In genomic region chr2:155223781-155224406, GRCh38 we compare ENCODE assay signal across 9 cellular contexts.
DNase-seq lines count a peak whose midpoint lies in the region; ATAC-seq, FAIRE-seq and TF ChIP-seq lines count a peak whose summit lies in the region.
"Had no signal": no experiment of that assay in that cellular context is flagged by ENCODE, and none has a peak within 500 bp of the region (broad histone marks: within the 10 kb centered on the region; RNA-seq: fewer than 3 reads in every experiment).

No MANE protein-coding gene starts in this region.

- CTCF ChIA-PET in H1 (lab: Charles Lee; ENCODE audit: partially characterized antibody), result interaction anchor here (0.9 to 1.5 kb wide), 4 partner anchors 39 to 822 kb away, joined by 3 to 4 read pairs (median 4); no protein-coding TSS in a partner anchor

- H3K79me2 ChIP-seq in H1 (ENCODE audit: control insufficient read depth in 1 of 2, insufficient read depth in 2 of 2, low read length in 2 of 2), result no peaks in the 10 kb centered on the region

- H2AK5ac ChIP-seq in H1 (ENCODE audit: low read depth, low read length), result no peak overlapping the region

- H3K23ac ChIP-seq in H1 (ENCODE audit: insufficient read length), result no peak overlapping the region

- TF ChIP-seq RAD21 in H1 (IDR thresholded peaks at IDR 0.05 in 1 of 2, conservative IDR thresholded peaks at IDR 0.05 in 1 of 2; ENCODE audit: low read depth in 2 of 2, low read length in 2 of 2), result peak in 1 of 2 experiments; percentile 63; a peak in 3 of 4 replicates

- no peak overlapping the region for H3K56ac ChIP-seq in H1 (replicated peaks; ENCODE audit: insufficient read length, low read depth, low read length)

- no peak overlapping the region for H3K9ac ChIP-seq in H1 (replicated peaks in 1 of 4; ENCODE audit: extremely low read depth in 1 of 4, low read depth in 3 of 4, low read length in 3 of 4)

- no peak for TF ChIP-seq POLR2A in H1 (IDR thresholded peaks at IDR 0.05; ENCODE audit: control extremely low read depth in 1 of 2, low read depth in 2 of 2, low read length in 2 of 2)

- TF ChIP-seq EP300 in H1 (IDR thresholded peaks at IDR 0.05; ENCODE audit: borderline replicate concordance in 1 of 2, low read depth in 2 of 2, low read length in 2 of 2), result no peak

- no peaks in the 10 kb centered on the region for H3K23me2 ChIP-seq in H1 (ENCODE audit: low read depth, low read length)

- no peak overlapping the region for H2BK5ac ChIP-seq in H1 (ENCODE audit: low read depth, low read length)

- no peak overlapping the region for H4K91ac ChIP-seq in H1 (replicated peaks; ENCODE audit: insufficient read length, low read length)

- H2AFZ ChIP-seq in H1 (ENCODE audit: low read length), result no peak overlapping the region

- H3K4me2 ChIP-seq in H1 (ENCODE audit: insufficient read depth in 1 of 2, low read depth in 2 of 2, low read length in 2 of 2), result no peak overlapping the region

- H3K14ac ChIP-seq in H1 (ENCODE audit: insufficient read length), result no peak overlapping the region

- no peaks in the 10 kb centered on the region for H4K20me1 ChIP-seq in H1 (replicated peaks in 1 of 2; ENCODE audit: control insufficient read depth in 1 of 2, insufficient read depth in 2 of 2, low read length in 2 of 2)

- H3K79me1 ChIP-seq in H1 (ENCODE audit: low read depth, low read length), result no peaks in the 10 kb centered on the region

- no peak overlapping the region for H2BK12ac ChIP-seq in H1 (ENCODE audit: low read depth, low read length)

- H4K8ac ChIP-seq in H1 (ENCODE audit: extremely low read depth, insufficient read depth, low read length), result no peak overlapping the region

- no peak overlapping the region for H3K18ac ChIP-seq in H1 (ENCODE audit: extremely low read depth, low read length)

- no peak overlapping the region for H3K27ac ChIP-seq in H1 (ENCODE audit: low read depth, low read length)
- H3K27ac ChIP-seq: HL-60 had no signal

- no peak overlapping the region for H3K4me3 ChIP-seq in H1 (ENCODE audit: extremely low read depth in 1 of 4, insufficient read depth in 2 of 4, low read depth in 3 of 4, low read length in 4 of 4)

- H3K4ac ChIP-seq in H1 (replicated peaks; ENCODE audit: insufficient read length, low read depth, low read length), result no peak overlapping the region

- TF ChIP-seq CTCF in H1 (IDR thresholded peaks at IDR 0.05; ENCODE audit: control extremely low read depth in 1 of 3, insufficient read depth in 1 of 3, low read depth in 1 of 3, low read length in 3 of 3), result peak in 2 of 3 experiments; percentile 16 to 28; a peak in 2 of 4 replicates

- no peaks in the 10 kb centered on the region for H3K36me3 ChIP-seq in H1 (ENCODE audit: control insufficient read depth in 2 of 4, insufficient read depth in 4 of 4, low read length in 3 of 4)

- no peak overlapping the region for H2BK15ac ChIP-seq in H1 (ENCODE audit: low read length)

- H4K5ac ChIP-seq in H1 (ENCODE audit: insufficient read length, low read depth, low read length), result no peak overlapping the region

- DNase-seq in H4 (ENCODE audit: low spot score) (peak; percentile 10), NCI-H2029 (lab: John Stamatoyannopoulos, UW) (peak; percentile 5), H1 (ENCODE audit: low read depth in 1 of 2, low spot score in 2 of 2) (no peak), superior temporal gyrus (ENCODE audit: extremely low spot score) (peak; percentile 75), nucleus accumbens (lab: John Stamatoyannopoulos, UW) (no peak), left cardiac atrium (no peak)
- no peak for DNase-seq in activated CD4-positive, alpha-beta T cell treated with anti-CD3 and anti-CD28 coated beads for 48 hours

- POLR2A ChIA-PET in H1 (lab: Charles Lee; ENCODE audit: partially characterized antibody), result no interaction called here

- intact Hi-C loops in left cardiac atrium (cut with DNase I), result loop anchor here in 1 of 2 donors (2.0 to 10.0 kb wide), 2 partner anchors 785 to 819 kb away; no protein-coding TSS in a partner anchor

- H2BK20ac ChIP-seq in H1 (ENCODE audit: low read length), result no peak overlapping the region

- H3K4me1 ChIP-seq in H1 (replicated peaks in 1 of 4; ENCODE audit: control insufficient read depth in 3 of 4, insufficient read depth in 4 of 4, low read length in 3 of 4), result no peaks in the 10 kb centered on the region

- no peaks in the 10 kb centered on the region for H3K9me3 ChIP-seq in H1 (ENCODE audit: insufficient read depth in 2 of 2, low read depth in 1 of 2, low read length in 1 of 2)

- H2BK120ac ChIP-seq in H1 (replicated peaks; ENCODE audit: low read depth, low read length), result no peak overlapping the region

- ATAC-seq in left cardiac atrium, result no peak

- 81% methylated on average over 5 of the region's 5 CpGs; no CpG with 5 or more reads in 1 of the 2 experiments for WGBS in H1 (ENCODE audit: extremely low coverage in 1 of 2, insufficient coverage in 1 of 2, insufficient read length in 1 of 2, insufficient replicate concordance in 2 of 2, low coverage in 1 of 2, low lambda C conversion rate in 2 of 2, missing lambda C conversion rate in 1 of 2), 2 experiments

- FAIRE-seq in G401.6 (lab: Jason Lieb, UNC) (peak; percentile 88), H1 (lab: Jason Lieb, UNC) (no peak)

- no peaks in the 10 kb centered on the region for H3K27me3 ChIP-seq in H1 (replicated peaks in 1 of 4; ENCODE audit: control insufficient read depth in 3 of 4, extremely low read depth in 1 of 4, insufficient read depth in 3 of 4, low read length in 3 of 4)

TF ChIP-seq in H1, 55 proteins besides CTCF, POLR2A, EP300 and RAD21 (continues in another document):
- TF ChIP-seq TCF12 (IDR thresholded peaks at IDR 0.05; ENCODE audit: low read depth, low read length), result no peak
- no peak for TF ChIP-seq CHD7 (IDR thresholded peaks at IDR 0.05; ENCODE audit: insufficient replicate concordance, low read length)
- TF ChIP-seq ASH2L (IDR thresholded peaks at IDR 0.05; ENCODE audit: low read length), result no peak
- TF ChIP-seq SP4 (IDR thresholded peaks at IDR 0.05; ENCODE audit: low read length), result no peak

Comparison
In these comparisons a context has a peak if more than half of its experiments do, and no peak if none do; other contexts are left out.
1. DNase-seq: peak in H4 (single experiment), NCI-H2029 (single experiment) and superior temporal gyrus (single experiment); none in H1 (0 of 2), activated CD4-positive, alpha-beta T cell treated with anti-CD3 and anti-CD28 coated beads for 48 hours (single experiment), nucleus accumbens (0 of 56) and left cardiac atrium (single experiment).